In the genomic region with DNA sequence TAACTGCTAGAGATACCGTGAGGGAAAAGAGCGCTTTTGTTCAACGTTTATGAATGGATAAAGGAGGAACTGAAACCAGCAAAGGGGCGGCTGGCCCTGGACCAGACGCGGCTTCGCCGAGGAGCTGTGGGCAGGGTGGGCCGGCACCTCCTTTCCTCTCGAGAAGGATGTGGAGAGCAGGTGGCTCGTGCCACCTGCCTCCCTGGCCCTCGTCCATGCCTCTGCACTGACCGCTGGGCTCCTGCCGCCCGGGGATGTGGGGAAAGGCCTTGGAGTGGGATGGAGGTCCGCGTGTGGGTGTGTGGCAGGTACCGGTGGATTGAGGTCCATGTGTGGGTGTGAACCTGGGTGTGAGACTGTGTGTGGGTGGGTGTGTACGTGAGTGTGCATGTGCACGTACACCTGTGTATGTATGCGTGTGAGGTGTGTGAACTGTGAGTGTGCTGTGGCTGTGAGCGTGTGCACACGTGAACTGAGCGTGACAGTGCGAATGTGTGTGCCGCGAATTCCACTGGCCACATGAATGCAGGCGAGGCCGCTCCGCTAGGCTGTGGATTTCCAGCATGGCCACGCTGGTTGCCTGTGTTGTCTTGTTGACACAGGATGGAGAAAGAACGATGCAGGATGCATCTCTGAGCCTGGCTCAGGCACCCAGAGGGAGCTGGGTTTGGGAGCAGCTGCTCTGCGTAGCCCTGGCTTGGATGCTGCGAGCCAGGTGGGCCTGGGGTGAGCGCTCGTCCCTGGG, we compare ENCODE assay signal across 9 cellular contexts.
DNase-seq lines count a peak whose midpoint lies in the region; ATAC-seq and TF ChIP-seq lines count a peak whose summit lies in the region.
"Had no signal": no experiment of that assay in that cellular context is flagged by ENCODE, and none has a peak within 500 bp of the region (broad histone marks: within the 10 kb centered on the region; RNA-seq: fewer than 3 reads in every experiment).

No MANE protein-coding gene starts in this region.

- H3K36me3 ChIP-seq in GM06990 (ENCODE audit: control insufficient read depth, insufficient read depth, low read length): no peaks in the 10 kb centered on the region

- DNase-seq in GM06990 (ENCODE audit: extremely low read depth, insufficient read length): peak; percentile 67
- peak; percentile 42 for DNase-seq in islet precursor cell
- DNase-seq in NCI-H510A (lab: John Stamatoyannopoulos, UW): no peak
- DNase-seq in amygdala (lab: John Stamatoyannopoulos, UW): no peak
- no peak for DNase-seq in NCI-H1694 treated with DMSO at 0.1 percent for 48 hours (lab: John Stamatoyannopoulos, UW)
- DNase-seq: foreskin melanocyte had no signal

- H3K27me3 ChIP-seq in GM06990 (replicated peaks; ENCODE audit: control insufficient read depth, insufficient read depth, low read length): no peaks in the 10 kb centered on the region; the same call in 1 of the 2 replicates

- ATAC-seq in GM19372 (IDR thresholded peaks at IDR 0.05; ENCODE audit: low read depth, unreplicated experiment): peak; percentile 52
- ATAC-seq in HG03521 (IDR thresholded peaks at IDR 0.05; ENCODE audit: unreplicated experiment): peak; percentile 24
- ATAC-seq in GM19035 (IDR thresholded peaks at IDR 0.05; ENCODE audit: unreplicated experiment): no peak

- TF ChIP-seq CTCF in GM06990 (IDR thresholded peaks at IDR 0.05; ENCODE audit: insufficient read depth, low read length, poor library complexity, severe bottlenecking): no peak

- no peak overlapping the region for H3K4me3 ChIP-seq in GM06990 (replicated peaks; ENCODE audit: low read depth, low read length)

Comparison
In these comparisons a context has a peak if more than half of its experiments do, and no peak if none do; other contexts are left out.
1. DNase-seq: peak in GM06990 (single experiment) and islet precursor cell (single experiment); none in NCI-H510A (single experiment), amygdala (0 of 56) and NCI-H1694 treated with DMSO at 0.1 percent for 48 hours (single experiment).